8 cellular contexts compared by ENCODE assay signal in genomic region chr10:97290576-97291356, GRCh38. TPM values are rescaled to one million over a fixed set of nuclear protein-coding genes. Genes with fewer than 3 reads are reported as not detected.
DNase-seq lines count a peak whose midpoint lies in the region; ATAC-seq and TF ChIP-seq lines count a peak whose summit lies in the region.
"Not testable (repeated sequence)": the region's sequence is repeated elsewhere in the genome, so short reads cannot be mapped to it uniquely, and the experiment has no call there.

No MANE protein-coding gene starts in this region.

- 87% methylated on average over 17 of the region's 17 CpGs; no CpG with 5 or more reads in 1 of the 2 donors for WGBS in transverse colon (ENCODE audit: low coverage in 1 of 2), 2 donors

- TF ChIP-seq EP300 in transverse colon (IDR thresholded peaks at IDR 0.05; ENCODE audit: low read depth), result not testable (repeated sequence)

- H3K4me1 ChIP-seq in Caco-2; HUES6 (ENCODE audit: control insufficient read depth, insufficient read depth, low read length); naive thymus-derived CD4-positive, alpha-beta T cell (ENCODE audit: control insufficient read depth in 2 of 2, insufficient read depth in 2 of 2, low read length in 2 of 2): not testable (repeated sequence)
- peaks cover 0 to 11% (median 7%) of the 10 kb centered on the region in 4 donors for H3K4me1 ChIP-seq in transverse colon

- ATAC-seq in activated naive CD8-positive, alpha-beta T cell treated with anti-CD3 and anti-CD28 coated beads, Interleukin-2, amount 10 ng/mL, durations not matched to agents 7 days and 5 days (ENCODE audit: low read depth); naive thymus-derived CD4-positive, alpha-beta T cell: not testable (repeated sequence)

- not testable (repeated sequence) for H3K36me3 ChIP-seq in Caco-2 (ENCODE audit: control insufficient read depth, insufficient read depth, low read length); HUES6 (ENCODE audit: control insufficient read depth, insufficient read depth, low read length); naive thymus-derived CD4-positive, alpha-beta T cell (ENCODE audit: control insufficient read depth in 2 of 3, insufficient read depth in 3 of 3, low read length in 3 of 3); transverse colon

- TF ChIP-seq POLR2A in transverse colon (IDR thresholded peaks at IDR 0.05), result not testable (repeated sequence)

- H3K9me3 Mint-ChIP-seq in Caco-2 (ENCODE audit: unreplicated experiment); activated CD4-positive, alpha-beta T cell treated with anti-CD3 and anti-CD28 coated beads, Interleukin-2, amount 10 ng/mL, durations not matched to agents 7 days and 5 days; activated naive CD8-positive, alpha-beta T cell treated with anti-CD3 and anti-CD28 coated beads, Interleukin-2, amount 10 ng/mL, durations not matched to agents 7 days and 5 days; glutamatergic neuron (ENCODE audit: unreplicated experiment); naive thymus-derived CD4-positive, alpha-beta T cell: not testable (repeated sequence)

- not testable (repeated sequence) for H3K27me3 Mint-ChIP-seq in Caco-2 (ENCODE audit: insufficient read depth, unreplicated experiment); activated CD4-positive, alpha-beta T cell treated with anti-CD3 and anti-CD28 coated beads, Interleukin-2, amount 10 ng/mL, durations not matched to agents 7 days and 5 days; activated naive CD8-positive, alpha-beta T cell treated with anti-CD3 and anti-CD28 coated beads, Interleukin-2, amount 10 ng/mL, durations not matched to agents 7 days and 5 days; glutamatergic neuron (ENCODE audit: unreplicated experiment); naive thymus-derived CD4-positive, alpha-beta T cell

- H3K4me3 Mint-ChIP-seq in Caco-2 (ENCODE audit: unreplicated experiment) (peak overlapping the region; percentile 94), glutamatergic neuron (ENCODE audit: unreplicated experiment) (peak overlapping the region; percentile 93)
- peak overlapping the region; percentile 82 for H3K4me3 Mint-ChIP-seq in activated CD4-positive, alpha-beta T cell treated with anti-CD3 and anti-CD28 coated beads, Interleukin-2, amount 10 ng/mL, durations not matched to agents 7 days and 5 days
- peak overlapping the region; percentile 89 for H3K4me3 Mint-ChIP-seq in activated naive CD8-positive, alpha-beta T cell treated with anti-CD3 and anti-CD28 coated beads, Interleukin-2, amount 10 ng/mL, durations not matched to agents 7 days and 5 days
- H3K4me3 Mint-ChIP-seq in naive thymus-derived CD4-positive, alpha-beta T cell, result peak overlapping the region in 9 of 10 donors; percentile 13 to 97 (median 61)

- not testable (repeated sequence) for BruUV-seq in Caco-2 (replicated peaks; lab: Mats Ljungman, UMichigan)

- TF ChIP-seq CTCF in Caco-2 (IDR thresholded peaks at IDR 0.05; ENCODE audit: insufficient read depth in 1 of 2, low read depth in 1 of 2, low read length in 1 of 2, severe bottlenecking in 1 of 2, unreplicated experiment in 1 of 2); glutamatergic neuron (IDR thresholded peaks at IDR 0.05; ENCODE audit: partially characterized antibody, unreplicated experiment); transverse colon (IDR thresholded peaks at IDR 0.05): not testable (repeated sequence)

- in situ Hi-C loops in transverse colon (cut with MboI; ENCODE audit: low pct_ligation_motif_present in 1 of 4, low pct_unique_long_range_greater_than_20kb in 1 of 4, low sequenced_read_pairs in 3 of 4), result not testable (repeated sequence)

- not testable (repeated sequence) for H3K27me3 ChIP-seq in Caco-2 (replicated peaks; ENCODE audit: control insufficient read depth, insufficient read depth, low read length); HUES6 (ENCODE audit: control insufficient read depth, insufficient read depth, low read length); naive thymus-derived CD4-positive, alpha-beta T cell (ENCODE audit: control insufficient read depth in 2 of 2, insufficient read depth in 2 of 2, low read length in 2 of 2); transverse colon

- POLR2A ChIA-PET in Caco-2 (lab: Charles Lee); activated CD4-positive, alpha-beta T cell treated with anti-CD3 and anti-CD28 coated beads, Interleukin-2, amount 10 ng/mL, durations not matched to agents 7 days and 5 days (lab: Charles Lee): not testable (repeated sequence)
- POLR2A ChIA-PET in activated naive CD8-positive, alpha-beta T cell treated with anti-CD3 and anti-CD28 coated beads, Interleukin-2, amount 10 ng/mL, durations not matched to agents 7 days and 5 days (lab: Charles Lee), result interaction anchor here (3.6 kb wide), 1 partner anchor 29 kb away, joined by 21 read pairs; the partner anchor contains the start of gene FRAT1
- POLR2A ChIA-PET in naive thymus-derived CD4-positive, alpha-beta T cell (lab: Charles Lee), result interaction anchor here (1.0 to 2.5 kb wide), 3 partner anchors 29 to 61 kb away, joined by 3 to 13 read pairs (median 4); partner anchors contain the start of genes FRAT1 and FRAT2

- peak overlapping the region; percentile 97 for H3K4me3 ChIP-seq in Caco-2 (ENCODE audit: low read depth, low read length)
- peak overlapping the region; percentile 82; the same call in 1 of the 2 replicates for H3K4me3 ChIP-seq in HUES6 (ENCODE audit: low read depth, low read length)
- H3K4me3 ChIP-seq in naive thymus-derived CD4-positive, alpha-beta T cell (ENCODE audit: low read length), result not testable (repeated sequence)
- peak overlapping the region in 1 of 4 donors; percentile 96 for H3K4me3 ChIP-seq in transverse colon

- not testable (repeated sequence) for H3K4me1 Mint-ChIP-seq in Caco-2 (ENCODE audit: low read depth, unreplicated experiment); glutamatergic neuron (ENCODE audit: low read depth, unreplicated experiment)
- H3K4me1 Mint-ChIP-seq in activated CD4-positive, alpha-beta T cell treated with anti-CD3 and anti-CD28 coated beads, Interleukin-2, amount 10 ng/mL, durations not matched to agents 7 days and 5 days, result peaks cover 22% of the 10 kb centered on the region
- peaks cover 25% of the 10 kb centered on the region for H3K4me1 Mint-ChIP-seq in activated naive CD8-positive, alpha-beta T cell treated with anti-CD3 and anti-CD28 coated beads, Interleukin-2, amount 10 ng/mL, durations not matched to agents 7 days and 5 days
- H3K4me1 Mint-ChIP-seq in naive thymus-derived CD4-positive, alpha-beta T cell, result peaks cover 18 to 28% (median 24%) of the 10 kb centered on the region in 7 donors

- peak overlapping the region; percentile 91 for H3K27ac Mint-ChIP-seq in Caco-2 (ENCODE audit: unreplicated experiment)
- H3K27ac Mint-ChIP-seq in activated CD4-positive, alpha-beta T cell treated with anti-CD3 and anti-CD28 coated beads, Interleukin-2, amount 10 ng/mL, durations not matched to agents 7 days and 5 days; activated naive CD8-positive, alpha-beta T cell treated with anti-CD3 and anti-CD28 coated beads, Interleukin-2, amount 10 ng/mL, durations not matched to agents 7 days and 5 days: not testable (repeated sequence)
- H3K27ac Mint-ChIP-seq in glutamatergic neuron (ENCODE audit: unreplicated experiment), result peak overlapping the region; percentile 62
- H3K27ac Mint-ChIP-seq in naive thymus-derived CD4-positive, alpha-beta T cell, result peak overlapping the region in 2 of 9 donors; percentile 23 to 79

- not testable (repeated sequence) for H3K36me3 Mint-ChIP-seq in Caco-2 (ENCODE audit: insufficient read depth, unreplicated experiment); glutamatergic neuron (ENCODE audit: unreplicated experiment); naive thymus-derived CD4-positive, alpha-beta T cell
- H3K36me3 Mint-ChIP-seq in activated CD4-positive, alpha-beta T cell treated with anti-CD3 and anti-CD28 coated beads, Interleukin-2, amount 10 ng/mL, durations not matched to agents 7 days and 5 days (ENCODE audit: low read depth), result peaks cover 12% of the 10 kb centered on the region
- H3K36me3 Mint-ChIP-seq in activated naive CD8-positive, alpha-beta T cell treated with anti-CD3 and anti-CD28 coated beads, Interleukin-2, amount 10 ng/mL, durations not matched to agents 7 days and 5 days, result peaks cover 16% of the 10 kb centered on the region

- not testable (repeated sequence) for H3K9me3 ChIP-seq in Caco-2; HUES6 (ENCODE audit: control insufficient read depth, insufficient read depth, low read depth, low read length); naive thymus-derived CD4-positive, alpha-beta T cell (ENCODE audit: control insufficient read depth in 2 of 3, low read length in 3 of 3); transverse colon

- CTCF ChIA-PET in Caco-2 (lab: Charles Lee), result interaction anchor here (2.5 kb wide), 1 partner anchor 12 kb away, joined by 14 read pairs; no protein-coding TSS in a partner anchor
- CTCF ChIA-PET in activated CD4-positive, alpha-beta T cell treated with anti-CD3 and anti-CD28 coated beads, Interleukin-2, amount 10 ng/mL, durations not matched to agents 7 days and 5 days (lab: Charles Lee), result interaction anchor here (0.6 to 0.7 kb wide), 2 partner anchors 12 to 21 kb away, joined by 3 to 4 read pairs; no protein-coding TSS in a partner anchor
- CTCF ChIA-PET in naive thymus-derived CD4-positive, alpha-beta T cell (lab: Charles Lee), result interaction anchor here (1.2 kb wide), 1 partner anchor 9 kb away, joined by 3 read pairs; no protein-coding TSS in a partner anchor

- DNase-seq in Caco-2; activated CD4-positive, alpha-beta T cell treated with anti-CD3 and anti-CD28 coated beads, Interleukin-2, amount 10 ng/mL, durations not matched to agents 7 days and 5 days; activated naive CD8-positive, alpha-beta T cell treated with anti-CD3 and anti-CD28 coated beads, Interleukin-2, amount 10 ng/mL, durations not matched to agents 7 days and 5 days; glutamatergic neuron; naive thymus-derived CD4-positive, alpha-beta T cell; transverse colon: not testable (repeated sequence)
- peak; percentile 31 for DNase-seq in RPMI7951 (ENCODE audit: low read depth)

- H3K9ac ChIP-seq in HUES6 (ENCODE audit: low read length), result not testable (repeated sequence)

- intact Hi-C loops in Caco-2 (cut with micrococcal nuclease; ENCODE audit: unreplicated experiment); naive thymus-derived CD4-positive, alpha-beta T cell (cut with micrococcal nuclease); transverse colon (cut with DNase I; ENCODE audit: low total_unique reads): not testable (repeated sequence)

- not testable (repeated sequence) for H3K27ac ChIP-seq in HUES6 (ENCODE audit: low read depth, low read length); naive thymus-derived CD4-positive, alpha-beta T cell (ENCODE audit: low read depth, low read length)
- peak overlapping the region; percentile 94 to 100 (median 98) for H3K27ac ChIP-seq in transverse colon

RNA-seq across cellular contexts. Expression of gene ARHGAP19, which starts 1.7 kb away (rescaled TPM):
- total RNA-seq in Caco-2 (2022) (13.9 and 15.9 TPM in 2 replicates), glutamatergic neuron (ENCODE audit: unreplicated experiment) (9.8 TPM), transverse colon (1 to 10 TPM; 4.5 to 8.4 (median 7.4) TPM)
- total RNA-seq in RPMI7951 (2014; rRNA removed; shearing (Covaris generic)), result 5.8 and 6.0 TPM in 2 replicates
- total RNA-seq in activated CD4-positive, alpha-beta T cell treated with anti-CD3 and anti-CD28 coated beads, Interleukin-2, amount 10 ng/mL, durations not matched to agents 7 days and 5 days, result 10 to 100 TPM; 56.6 to 58.5 TPM
- total RNA-seq in activated naive CD8-positive, alpha-beta T cell treated with anti-CD3 and anti-CD28 coated beads, Interleukin-2, amount 10 ng/mL, durations not matched to agents 7 days and 5 days, result 10 to 100 TPM; 35.4 to 44.5 TPM
- 10 to 100 TPM; 12.8 to 40.1 (median 16.1) TPM for total RNA-seq in naive thymus-derived CD4-positive, alpha-beta T cell
- polyA plus RNA-seq in naive thymus-derived CD4-positive, alpha-beta T cell, result 1 to 10 TPM; 5.7 to 6.5 TPM

RNA-seq across cellular contexts. Expression of gene FRAT1, which starts 28.3 kb away (rescaled TPM):
- total RNA-seq in Caco-2 (2022), result 2.3 and 2.9 TPM in 2 replicates
- total RNA-seq in RPMI7951 (2014; rRNA removed; shearing (Covaris generic)), result 0.60 and 1.7 TPM in 2 replicates
- total RNA-seq in activated CD4-positive, alpha-beta T cell treated with anti-CD3 and anti-CD28 coated beads, Interleukin-2, amount 10 ng/mL, durations not matched to agents 7 days and 5 days, result 1 to 10 TPM; 5.8 to 6.2 TPM
- total RNA-seq in activated naive CD8-positive, alpha-beta T cell treated with anti-CD3 and anti-CD28 coated beads, Interleukin-2, amount 10 ng/mL, durations not matched to agents 7 days and 5 days, result 10 to 100 TPM; 11.0 to 11.7 TPM
- 10.0 TPM for total RNA-seq in glutamatergic neuron (ENCODE audit: unreplicated experiment)
- total RNA-seq in naive thymus-derived CD4-positive, alpha-beta T cell, result 10 to 100 TPM in 4 of 5 experiments, 1 to 10 TPM in 1; 5.3 to 41.0 (median 21.8) TPM
- 10 to 100 TPM in 1 of 2 donors, 1 to 10 TPM in 1; 4.4 to 12.1 TPM for polyA plus RNA-seq in naive thymus-derived CD4-positive, alpha-beta T cell
- 10 to 100 TPM in 2 of 4 donors, 1 to 10 TPM in 2; 5.8 to 15.7 (median 10.3) TPM for total RNA-seq in transverse colon

RNA-seq across cellular contexts. Expression of gene FRAT2, which starts 43.8 kb away (rescaled TPM):
- total RNA-seq in Caco-2 (2022), result 16.6 and 18.8 TPM in 2 replicates
- 3.1 and 4.8 TPM in 2 replicates for total RNA-seq in RPMI7951 (2014; rRNA removed; shearing (Covaris generic))
- total RNA-seq in activated CD4-positive, alpha-beta T cell treated with anti-CD3 and anti-CD28 coated beads, Interleukin-2, amount 10 ng/mL, durations not matched to agents 7 days and 5 days, result 10 to 100 TPM in 1 of 2 experiments, 1 to 10 TPM in 1; 9.0 to 10.7 TPM
- total RNA-seq in activated naive CD8-positive, alpha-beta T cell treated with anti-CD3 and anti-CD28 coated beads, Interleukin-2, amount 10 ng/mL, durations not matched to agents 7 days and 5 days, result 10 to 100 TPM; 15.3 to 16.7 TPM
- total RNA-seq in glutamatergic neuron (ENCODE audit: unreplicated experiment), result 15.9 TPM
- total RNA-seq in naive thymus-derived CD4-positive, alpha-beta T cell, result 10 to 100 TPM in 4 of 5 experiments, 1 to 10 TPM in 1; 9.3 to 39.7 (median 29.8) TPM
- polyA plus RNA-seq in naive thymus-derived CD4-positive, alpha-beta T cell, result 10 to 100 TPM in 1 of 2 donors, 1 to 10 TPM in 1; 9.3 to 16.9 TPM
- 10 to 100 TPM; 46.4 to 72.2 (median 54.6) TPM for total RNA-seq in transverse colon
